In the genomic region with DNA sequence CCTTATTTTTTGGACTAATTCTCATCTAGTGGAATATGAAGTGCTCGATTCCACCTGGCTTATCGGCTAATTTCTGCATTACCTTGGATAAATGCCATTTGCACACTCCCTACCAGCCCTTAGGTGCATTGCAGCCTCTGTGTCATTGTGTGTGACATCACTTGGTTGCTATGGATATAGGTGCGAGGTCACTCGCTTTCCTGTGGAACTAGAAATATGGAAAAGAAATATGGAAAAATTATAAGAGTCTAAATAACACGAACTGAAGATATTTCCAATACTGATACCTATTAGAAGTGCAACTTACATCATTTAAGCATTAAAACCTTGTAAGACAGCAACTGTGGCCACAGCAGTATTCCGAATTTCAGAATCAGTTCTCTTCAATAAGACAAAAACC, we compare ENCODE assay signal across 8 cellular contexts.
A peak's percentile ranks its signal among the peaks of the same experiment; 100 is the strongest.
DNase-seq lines count a peak whose midpoint lies in the region; ATAC-seq and TF ChIP-seq lines count a peak whose summit lies in the region.

No MANE protein-coding gene starts in this region.

- DNase-seq in ACHN (peak; percentile 70), HAP-1 (ENCODE audit: low spot score in 2 of 2) (peak; percentile 24 to 32), RWPE2 (ENCODE audit: low spot score) (no peak), fibroblast of mammary gland (ENCODE audit: low read depth) (peak; percentile 61), retina (peak; percentile 29), T1000 (lab: John Stamatoyannopoulos, UW) (no peak)
- no peak for DNase-seq in effector CD8-positive, alpha-beta T cell (lab: John Stamatoyannopoulos, UW)

- H3K27ac ChIP-seq in RWPE2 (ENCODE audit: poor library complexity, severe bottlenecking): peak overlapping the region; percentile 84

- H3K4me1 ChIP-seq in HAP-1 (peaks cover 32% of the 10 kb centered on the region), RWPE2 (ENCODE audit: insufficient read depth, poor library complexity, severe bottlenecking) (peaks cover 36% of the 10 kb centered on the region)

- TF ChIP-seq CTCF in RWPE2 (IDR thresholded peaks at IDR 0.05; ENCODE audit: poor library complexity, severe bottlenecking) (no peak), fibroblast of mammary gland (conservative IDR thresholded peaks at IDR 0.05; ENCODE audit: control insufficient read depth, insufficient read depth, low read depth, low read length) (no peak)

- H3K9me3 ChIP-seq in HAP-1: peaks cover 10% of the 10 kb centered on the region
- H3K9me3 ChIP-seq in RWPE2 (ENCODE audit: severe bottlenecking): no peaks in the 10 kb centered on the region

- H3K4me3 ChIP-seq in HAP-1 (peak overlapping the region; percentile 99), RWPE2 (ENCODE audit: severe bottlenecking) (peak overlapping the region; percentile 76), fibroblast of mammary gland (ENCODE audit: control insufficient read depth, low read depth, low read length) (peak overlapping the region; percentile 82)

- H3K27me3 ChIP-seq in HAP-1 (ENCODE audit: low read depth): no peaks in the 10 kb centered on the region
- H3K27me3 ChIP-seq in RWPE2 (ENCODE audit: insufficient read depth, poor library complexity, severe bottlenecking): no peaks in the 10 kb centered on the region

- H3K36me3 ChIP-seq in HAP-1 (replicated peaks) (peaks cover 48% of the 10 kb centered on the region), RWPE2 (ENCODE audit: low read depth) (peaks cover 61% of the 10 kb centered on the region)

- ATAC-seq in RWPE2 (ENCODE audit: low read depth) (no peak), GM21723 (IDR thresholded peaks at IDR 0.05; ENCODE audit: unreplicated experiment) (no peak)

- in situ Hi-C loops in ACHN (cut with HindIII; ENCODE audit: low pct_ligation_motif_present, low pct_unique_long_range_greater_than_20kb, low sequenced_read_pairs): no loop called here
- in situ Hi-C loops in HAP-1 (cut with MboI; ENCODE audit: low sequenced_read_pairs): no loop called here

Comparison
In these comparisons a context has a peak if more than half of its experiments do, and no peak if none do; other contexts are left out.
1. DNase-seq: peak in ACHN (single experiment), HAP-1 (2 of 2), fibroblast of mammary gland (single experiment) and retina (single experiment); none in RWPE2 (single experiment), effector CD8-positive, alpha-beta T cell (single experiment) and T1000 (single experiment).
2. Peak in every context shown above with its lines, with median percentiles within 50 percentile points of each other: H3K4me3 ChIP-seq.